1 cellular context compared by ENCODE assay signal in the genomic region with DNA sequence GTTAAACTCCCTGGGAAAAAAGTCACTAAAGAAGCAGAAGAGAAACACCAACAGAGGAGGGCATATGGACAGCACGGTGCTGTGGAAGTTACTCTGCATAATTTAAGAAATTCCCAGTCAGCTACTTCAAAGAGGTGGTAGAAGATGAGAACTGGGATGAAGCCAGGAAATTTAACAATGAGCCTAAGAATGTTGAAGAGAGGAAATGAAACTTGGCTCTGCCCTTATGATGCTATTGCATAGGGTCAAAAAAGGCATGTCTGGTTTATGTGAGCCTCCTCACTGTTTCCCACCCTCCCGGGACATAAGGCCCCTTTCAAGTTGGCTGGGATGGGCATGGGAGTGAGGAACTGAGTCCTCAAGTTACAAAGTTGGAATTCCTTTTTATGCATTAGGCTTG.
TF ChIP-seq lines count a peak whose summit lies in the region.

No MANE protein-coding gene starts in this region.

TF ChIP-seq in HepG2, 621 proteins besides CTCF, POLR2A, EP300 and RAD21:
- no peak for TF ChIP-seq ZNF383 (CRISPR knock-in tag; IDR thresholded peaks at IDR 0.05; ENCODE audit: borderline replicate concordance)
- TF ChIP-seq ZNF616 (CRISPR knock-in tag; IDR thresholded peaks at IDR 0.05; ENCODE audit: low read depth): no peak
- TF ChIP-seq POLR2G (IDR thresholded peaks at IDR 0.05; ENCODE audit: low read depth, low read length): no peak
- TF ChIP-seq ZNF550 (CRISPR knock-in tag; IDR thresholded peaks at IDR 0.05; ENCODE audit: borderline replicate concordance): no peak
- TF ChIP-seq, protein P1, sequence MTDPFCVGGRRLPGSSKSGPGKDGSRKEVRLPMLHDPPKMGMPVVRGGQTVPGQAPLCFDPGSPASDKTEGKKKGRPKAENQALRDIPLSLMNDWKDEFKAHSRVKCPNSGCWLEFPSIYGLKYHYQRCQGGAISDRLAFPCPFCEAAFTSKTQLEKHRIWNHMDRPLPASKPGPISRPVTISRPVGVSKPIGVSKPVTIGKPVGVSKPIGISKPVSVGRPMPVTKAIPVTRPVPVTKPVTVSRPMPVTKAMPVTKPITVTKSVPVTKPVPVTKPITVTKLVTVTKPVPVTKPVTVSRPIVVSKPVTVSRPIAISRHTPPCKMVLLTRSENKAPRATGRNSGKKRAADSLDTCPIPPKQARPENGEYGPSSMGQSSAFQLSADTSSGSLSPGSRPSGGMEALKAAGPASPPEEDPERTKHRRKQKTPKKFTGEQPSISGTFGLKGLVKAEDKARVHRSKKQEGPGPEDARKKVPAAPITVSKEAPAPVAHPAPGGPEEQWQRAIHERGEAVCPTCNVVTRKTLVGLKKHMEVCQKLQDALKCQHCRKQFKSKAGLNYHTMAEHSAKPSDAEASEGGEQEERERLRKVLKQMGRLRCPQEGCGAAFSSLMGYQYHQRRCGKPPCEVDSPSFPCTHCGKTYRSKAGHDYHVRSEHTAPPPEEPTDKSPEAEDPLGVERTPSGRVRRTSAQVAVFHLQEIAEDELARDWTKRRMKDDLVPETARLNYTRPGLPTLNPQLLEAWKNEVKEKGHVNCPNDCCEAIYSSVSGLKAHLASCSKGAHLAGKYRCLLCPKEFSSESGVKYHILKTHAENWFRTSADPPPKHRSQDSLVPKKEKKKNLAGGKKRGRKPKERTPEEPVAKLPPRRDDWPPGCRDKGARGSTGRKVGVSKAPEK (CRISPR knock-in tag; IDR thresholded peaks at IDR 0.05; ENCODE audit: borderline replicate concordance): no peak
- TF ChIP-seq, protein P2, sequence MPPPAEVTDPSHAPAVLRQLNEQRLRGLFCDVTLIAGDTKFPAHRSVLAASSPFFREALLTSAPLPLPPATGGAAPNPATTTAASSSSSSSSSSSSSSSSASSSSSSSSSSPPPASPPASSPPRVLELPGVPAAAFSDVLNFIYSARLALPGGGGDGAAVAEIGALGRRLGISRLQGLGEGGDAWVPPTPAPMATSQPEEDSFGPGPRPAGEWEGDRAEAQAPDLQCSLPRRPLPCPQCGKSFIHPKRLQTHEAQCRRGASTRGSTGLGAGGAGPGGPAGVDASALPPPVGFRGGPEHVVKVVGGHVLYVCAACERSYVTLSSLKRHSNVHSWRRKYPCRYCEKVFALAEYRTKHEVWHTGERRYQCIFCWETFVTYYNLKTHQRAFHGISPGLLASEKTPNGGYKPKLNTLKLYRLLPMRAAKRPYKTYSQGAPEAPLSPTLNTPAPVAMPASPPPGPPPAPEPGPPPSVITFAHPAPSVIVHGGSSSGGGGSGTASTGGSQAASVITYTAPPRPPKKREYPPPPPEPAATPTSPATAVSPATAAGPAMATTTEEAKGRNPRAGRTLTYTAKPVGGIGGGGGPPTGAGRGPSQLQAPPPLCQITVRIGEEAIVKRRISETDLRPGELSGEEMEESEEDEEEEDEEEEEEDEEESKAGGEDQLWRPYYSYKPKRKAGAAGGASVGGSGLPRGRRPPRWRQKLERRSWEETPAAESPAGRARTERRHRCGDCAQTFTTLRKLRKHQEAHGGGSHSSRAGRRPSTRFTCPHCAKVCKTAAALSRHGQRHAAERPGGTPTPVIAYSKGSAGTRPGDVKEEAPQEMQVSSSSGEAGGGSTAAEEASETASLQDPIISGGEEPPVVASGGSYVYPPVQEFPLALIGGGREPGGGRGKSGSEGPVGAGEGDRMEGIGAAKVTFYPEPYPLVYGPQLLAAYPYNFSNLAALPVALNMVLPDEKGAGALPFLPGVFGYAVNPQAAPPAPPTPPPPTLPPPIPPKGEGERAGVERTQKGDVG (CRISPR knock-in tag; IDR thresholded peaks at IDR 0.05; ENCODE audit: borderline replicate concordance): no peak
- TF ChIP-seq, protein P3, sequence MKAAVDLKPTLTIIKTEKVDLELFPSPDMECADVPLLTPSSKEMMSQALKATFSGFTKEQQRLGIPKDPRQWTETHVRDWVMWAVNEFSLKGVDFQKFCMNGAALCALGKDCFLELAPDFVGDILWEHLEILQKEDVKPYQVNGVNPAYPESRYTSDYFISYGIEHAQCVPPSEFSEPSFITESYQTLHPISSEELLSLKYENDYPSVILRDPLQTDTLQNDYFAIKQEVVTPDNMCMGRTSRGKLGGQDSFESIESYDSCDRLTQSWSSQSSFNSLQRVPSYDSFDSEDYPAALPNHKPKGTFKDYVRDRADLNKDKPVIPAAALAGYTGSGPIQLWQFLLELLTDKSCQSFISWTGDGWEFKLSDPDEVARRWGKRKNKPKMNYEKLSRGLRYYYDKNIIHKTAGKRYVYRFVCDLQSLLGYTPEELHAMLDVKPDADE (CRISPR knock-in tag; IDR thresholded peaks at IDR 0.05): no peak
- TF ChIP-seq SP1 (IDR thresholded peaks at IDR 0.05): no peak
- TF ChIP-seq SP1 (CRISPR knock-in tag; IDR thresholded peaks at IDR 0.05): no peak
- TF ChIP-seq, protein P4, sequence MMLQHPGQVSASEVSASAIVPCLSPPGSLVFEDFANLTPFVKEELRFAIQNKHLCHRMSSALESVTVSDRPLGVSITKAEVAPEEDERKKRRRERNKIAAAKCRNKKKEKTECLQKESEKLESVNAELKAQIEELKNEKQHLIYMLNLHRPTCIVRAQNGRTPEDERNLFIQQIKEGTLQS (CRISPR knock-in tag; IDR thresholded peaks at IDR 0.05): no peak
- no peak for TF ChIP-seq PHF21A (CRISPR knock-in tag; IDR thresholded peaks at IDR 0.05)
- no peak for TF ChIP-seq NCOA1 (CRISPR knock-in tag; IDR thresholded peaks at IDR 0.05)
- no peak for TF ChIP-seq ETV5 (CRISPR knock-in tag; IDR thresholded peaks at IDR 0.05; ENCODE audit: borderline replicate concordance)
- no peak for TF ChIP-seq NFRKB (IDR thresholded peaks at IDR 0.05)
- no peak for TF ChIP-seq ZNF224 (CRISPR knock-in tag; IDR thresholded peaks at IDR 0.05)
- TF ChIP-seq GLI4 (CRISPR knock-in tag; IDR thresholded peaks at IDR 0.05; ENCODE audit: borderline replicate concordance): no peak
TF ChIP-seq in HepG2: peak in this region for 0.
